Comparison of ENCODE assay signal across 12 cellular contexts in genomic region chr16:12054396-12054795, GRCh38.
"Had no signal": no experiment of that assay in that cellular context is flagged by ENCODE, and none has a peak within 500 bp of the region (broad histone marks: within the 10 kb centered on the region; RNA-seq: fewer than 3 reads in every experiment).

No MANE protein-coding gene starts in this region.

- H3K4me3 Mint-ChIP-seq: activated naive CD8-positive, alpha-beta T cell treated with anti-CD3 and anti-CD28 coated beads for 36 hours; activated T-helper 1 cell treated with anti-CD3 and anti-CD28 coated beads, Interleukin-12 subunit alpha, Interleukin-12 subunit beta, Interleukin-2, Interleukin-4 antibody, amounts not matched to agents 30 ng/mL and 10 ng/mL and 1 ng/mL, durations not matched to agents 14 hours and 24 hours and 36 hours; neural crest cell; stimulated activated effector memory CD8-positive, alpha-beta T cell treated with anti-CD3 and anti-CD28 coated beads, Interleukin-12 subunit alpha, Interleukin-12 subunit beta, amount 100 ng/mL, for 72 hours; T-helper 17 cell; WTC11 had no signal

- H3K4me1 ChIP-seq: transverse colon had no signal

- H3K9me3 ChIP-seq: esophagus muscularis mucosa, ovary, transverse colon had no signal

- ATAC-seq: left ventricle myocardium superior; stimulated activated effector memory CD8-positive, alpha-beta T cell treated with anti-CD3 and anti-CD28 coated beads, Interleukin-12 subunit alpha, Interleukin-12 subunit beta, amount 100 ng/mL, for 72 hours; T-helper 17 cell; WTC11 had no signal

- H3K27me3 ChIP-seq: esophagus muscularis mucosa, ovary, transverse colon had no signal

- H3K27ac Mint-ChIP-seq: activated naive CD8-positive, alpha-beta T cell treated with anti-CD3 and anti-CD28 coated beads for 36 hours; activated T-helper 1 cell treated with anti-CD3 and anti-CD28 coated beads, Interleukin-12 subunit alpha, Interleukin-12 subunit beta, Interleukin-2, Interleukin-4 antibody, amounts not matched to agents 30 ng/mL and 10 ng/mL and 1 ng/mL, durations not matched to agents 14 hours and 24 hours and 36 hours; stimulated activated effector memory CD8-positive, alpha-beta T cell treated with anti-CD3 and anti-CD28 coated beads, Interleukin-12 subunit alpha, Interleukin-12 subunit beta, amount 100 ng/mL, for 72 hours; T-helper 17 cell; WTC11 had no signal

- H3K27me3 Mint-ChIP-seq: activated naive CD8-positive, alpha-beta T cell treated with anti-CD3 and anti-CD28 coated beads for 36 hours; T-helper 17 cell had no signal

- H3K4me1 Mint-ChIP-seq: neural crest cell; stimulated activated effector memory CD8-positive, alpha-beta T cell treated with anti-CD3 and anti-CD28 coated beads, Interleukin-12 subunit alpha, Interleukin-12 subunit beta, amount 100 ng/mL, for 72 hours; WTC11 had no signal

- H3K36me3 ChIP-seq: ovary, transverse colon had no signal

- H3K27ac ChIP-seq: esophagus muscularis mucosa, transverse colon had no signal

- H3K9me3 Mint-ChIP-seq: activated naive CD8-positive, alpha-beta T cell treated with anti-CD3 and anti-CD28 coated beads for 36 hours; activated T-helper 1 cell treated with anti-CD3 and anti-CD28 coated beads, Interleukin-12 subunit alpha, Interleukin-12 subunit beta, Interleukin-2, Interleukin-4 antibody, amounts not matched to agents 30 ng/mL and 10 ng/mL and 1 ng/mL, durations not matched to agents 14 hours and 24 hours and 36 hours; neural crest cell; stimulated activated effector memory CD8-positive, alpha-beta T cell treated with anti-CD3 and anti-CD28 coated beads, Interleukin-12 subunit alpha, Interleukin-12 subunit beta, amount 100 ng/mL, for 72 hours; WTC11 had no signal

- H3K4me3 ChIP-seq: esophagus muscularis mucosa, ovary, transverse colon had no signal

- DNase-seq: activated CD4-positive, alpha-beta T cell treated with anti-CD3 and anti-CD28 coated beads for 4 hours; activated CD8-positive, alpha-beta memory T cell treated with anti-CD3 and anti-CD28 coated beads for 24 hours; activated naive CD8-positive, alpha-beta T cell treated with anti-CD3 and anti-CD28 coated beads for 36 hours; left ventricle myocardium superior; T-helper 17 cell; transverse colon had no signal

- H3K36me3 Mint-ChIP-seq: WTC11 had no signal
